ENCODE assay signal across 1 cellular context in genomic region chr19:1213391-1214286, GRCh38.
TF ChIP-seq lines count a peak whose summit lies in the region.

No MANE protein-coding gene starts in this region.

TF ChIP-seq in H1, 55 proteins besides CTCF, POLR2A, EP300 and RAD21:
- TF ChIP-seq SP1 (IDR thresholded peaks at IDR 0.05; ENCODE audit: low read depth, low read length): no peak
- TF ChIP-seq SP4 (IDR thresholded peaks at IDR 0.05; ENCODE audit: low read length): no peak
- TF ChIP-seq PHF8 (conservative IDR thresholded peaks at IDR 0.05; ENCODE audit: low read depth, low read length): no peak
- TF ChIP-seq CHD1 (IDR thresholded peaks at IDR 0.05; ENCODE audit: low read depth, low read length): no peak
- TF ChIP-seq RXRA (IDR thresholded peaks at IDR 0.05; ENCODE audit: insufficient read depth, low read depth, low read length): no peak
- no peak for TF ChIP-seq EGR1 (IDR thresholded peaks at IDR 0.05; ENCODE audit: borderline replicate concordance, low read depth, low read length)
- TF ChIP-seq KDM5A (IDR thresholded peaks at IDR 0.05; ENCODE audit: low read length): no peak
- TF ChIP-seq E2F6 (IDR thresholded peaks at IDR 0.05): no peak
- no peak for TF ChIP-seq TAF7 (optimal IDR thresholded peaks at IDR 0.05; ENCODE audit: borderline replicate concordance, low read depth, low read length)
